In genomic region chr2:8365331-8365910, GRCh38 we compare ENCODE assay signal across 12 cellular contexts.
A peak's percentile ranks its signal among the peaks of the same experiment; 100 is the strongest.
DNase-seq lines count a peak whose midpoint lies in the region; ATAC-seq and TF ChIP-seq lines count a peak whose summit lies in the region.
"Had no signal": no experiment of that assay in that cellular context is flagged by ENCODE, and none has a peak within 500 bp of the region (broad histone marks: within the 10 kb centered on the region; RNA-seq: fewer than 3 reads in every experiment).

No MANE protein-coding gene starts in this region.

- ATAC-seq in PC-3, result no peak

- H3K79me2 ChIP-seq in PC-3 (ENCODE audit: low read length), result no peaks in the 10 kb centered on the region

- TF ChIP-seq POLR2A in esophagus muscularis mucosa (IDR thresholded peaks at IDR 0.05; ENCODE audit: low read depth), result no peak

- intact Hi-C loops in esophagus muscularis mucosa (cut with DNase I) (no loop called here), PC-3 (cut with micrococcal nuclease) (no loop called here)

- DNase-seq in Ammon's horn (ENCODE audit: low spot score), result peak; percentile 47
- DNase-seq in esophagus muscularis mucosa (ENCODE audit: extremely low spot score), result peak; percentile 78
- peak; percentile 42 for DNase-seq in medulla oblongata (ENCODE audit: extremely low spot score)
- DNase-seq in putamen (ENCODE audit: low spot score), result peak; percentile 28
- no peak for DNase-seq in PC-3
- no peak for DNase-seq in A172 (ENCODE audit: low spot score)
- no peak for DNase-seq in Kasumi-1 (lab: John Stamatoyannopoulos, UW)
- DNase-seq: 8988T; BE2C; Caco-2; CD4-positive, CD25-positive, alpha-beta regulatory T cell; H9 had no signal

- TF ChIP-seq CTCF in esophagus muscularis mucosa (IDR thresholded peaks at IDR 0.05) (no peak), PC-3 (conservative IDR thresholded peaks at IDR 0.05; ENCODE audit: low read depth, low read length) (no peak)

- H3K4me3 ChIP-seq in esophagus muscularis mucosa (no peak overlapping the region), PC-3 (ENCODE audit: low read length) (no peak overlapping the region)

- POLR2A ChIA-PET in PC-3 (lab: Charles Lee; ENCODE audit: unreplicated experiment), result no interaction called here

- no peaks in the 10 kb centered on the region for H3K27me3 ChIP-seq in esophagus muscularis mucosa
- H3K27me3 ChIP-seq in PC-3 (ENCODE audit: low read length), result no peaks in the 10 kb centered on the region
- H3K27me3 ChIP-seq: BE2C had no signal

- no peaks in the 10 kb centered on the region for H3K9me2 ChIP-seq in PC-3 (replicated peaks; ENCODE audit: low read length)

- TF ChIP-seq EP300 in esophagus muscularis mucosa (IDR thresholded peaks at IDR 0.05), result no peak

- no peak overlapping the region for H3K4me2 ChIP-seq in PC-3 (ENCODE audit: low read length)

- H3K27ac ChIP-seq in esophagus muscularis mucosa (replicated peaks in 1 of 4) (no peak overlapping the region), PC-3 (ENCODE audit: low read length) (no peak overlapping the region)

- WGBS in esophagus muscularis mucosa, result 95% methylated on average over 16 of the region's 16 CpGs

- CTCF ChIA-PET in PC-3 (lab: Charles Lee), result no interaction called here

- H3K9me3 ChIP-seq in esophagus muscularis mucosa, result no peaks in the 10 kb centered on the region
- H3K9me3 ChIP-seq in PC-3 (ENCODE audit: low read length), result no peaks in the 10 kb centered on the region
- H3K9me3 ChIP-seq: BE2C, Caco-2 had no signal

- H3F3A ChIP-seq in PC-3 (ENCODE audit: low read length, unreplicated experiment), result no peaks in the 10 kb centered on the region

- no peak overlapping the region for H3K9ac ChIP-seq in PC-3 (ENCODE audit: low read length)

- H4K20me1 ChIP-seq in PC-3 (ENCODE audit: low read length), result no peaks in the 10 kb centered on the region

- H3K4me1 ChIP-seq in esophagus muscularis mucosa (no peaks in the 10 kb centered on the region), PC-3 (ENCODE audit: insufficient read depth, low read length) (no peaks in the 10 kb centered on the region)
- H3K4me1 ChIP-seq: BE2C had no signal

- no peaks in the 10 kb centered on the region for H3K36me3 ChIP-seq in esophagus muscularis mucosa
- H3K36me3 ChIP-seq in PC-3 (ENCODE audit: low read depth, low read length), result no peaks in the 10 kb centered on the region
- H3K36me3 ChIP-seq: BE2C had no signal

- no TSS peak for BruUV-seq in PC-3 (replicated peaks; lab: Mats Ljungman, UMichigan)

- H2AFZ ChIP-seq in PC-3 (ENCODE audit: low read length), result no peak overlapping the region

Comparison
In these comparisons a context has a peak if more than half of its experiments do, and no peak if none do; other contexts are left out.
1. DNase-seq: peak in Ammon's horn (single experiment), esophagus muscularis mucosa (single experiment), medulla oblongata (single experiment) and putamen (single experiment); none in PC-3 (single experiment), A172 (single experiment) and Kasumi-1 (0 of 2).